ENCODE assay signal across 34 cellular contexts in the genomic region with DNA sequence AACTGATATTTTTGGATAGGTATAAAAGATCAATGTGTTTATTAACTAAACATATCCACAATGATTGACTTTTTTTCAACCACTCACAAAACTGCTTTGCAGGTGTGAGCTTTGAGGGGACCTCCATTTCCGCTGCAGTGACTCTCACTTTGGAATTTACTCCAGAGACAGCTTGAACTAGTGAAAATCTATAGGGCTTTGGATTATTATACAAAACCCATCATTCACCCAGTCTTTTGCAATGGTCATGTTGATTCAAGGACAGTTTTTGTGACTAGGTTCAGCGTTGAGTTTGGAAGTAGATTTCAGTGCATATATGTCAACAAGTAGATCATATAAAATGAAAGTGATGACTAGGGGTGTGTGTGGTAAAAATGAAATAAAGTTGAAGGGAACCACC.
"Had no signal": no experiment of that assay in that cellular context is flagged by ENCODE, and none has a peak within 500 bp of the region (broad histone marks: within the 10 kb centered on the region; RNA-seq: fewer than 3 reads in every experiment).

No MANE protein-coding gene starts in this region.

- H3K9me3 ChIP-seq: body of pancreas, breast epithelium had no signal

- H3K27ac ChIP-seq: adrenal gland, brain microvascular endothelial cell, breast epithelium, VCaP had no signal

- H3K4me3 Mint-ChIP-seq: activated B cell treated with CpG ODN at 0.5 μM for 24 hours; activated CD4-positive, alpha-beta memory T cell treated with anti-CD3 and anti-CD28 coated beads for 36 hours; activated CD4-positive, alpha-beta T cell treated with anti-CD3 and anti-CD28 coated beads, Interleukin-2, amount 10 ng/mL, durations not matched to agents 24 days and 14 days; activated CD8-positive, alpha-beta T cell treated with anti-CD3 and anti-CD28 coated beads for 36 hours; activated naive CD4-positive, alpha-beta T cell treated with anti-CD3 and anti-CD28 coated beads for 36 hours; activated naive CD8-positive, alpha-beta T cell treated with anti-CD3 and anti-CD28 coated beads for 36 hours; activated T-cell treated with anti-CD3 and anti-CD28 coated beads, Interleukin-2, amount 50 U/mL, for 4 hours; activated T-cell treated with anti-CD3 and anti-CD28 coated beads, Interleukin-2, amount 50 U/mL, for 72 hours; activated T-helper 1 cell treated with anti-CD3 and anti-CD28 coated beads, Interleukin-12 subunit alpha, Interleukin-12 subunit beta, Interleukin-2, Interleukin-4 antibody, amounts not matched to agents 30 ng/mL and 10 ng/mL and 1 ng/mL, durations not matched to agents 14 hours and 24 hours and 36 hours; activated T-helper 17 cell treated with anti-CD3 and anti-CD28 coated beads, Interleukin-2, amount 50 U/mL, for 72 hours; T-helper 2 cell treated with Interferon-gamma antibody and Interleukin-4, amounts not matched to agents 5 μg/mL and 100 μg/mL, for 36 hours had no signal

- DNase-seq: activated B cell treated with CpG ODN at 0.5 μM for 24 hours; activated CD4-positive, alpha-beta memory T cell treated with anti-CD3 and anti-CD28 coated beads for 36 hours; activated CD4-positive, alpha-beta T cell treated with anti-CD3 and anti-CD28 coated beads for 4 hours; activated CD4-positive, alpha-beta T cell treated with anti-CD3 and anti-CD28 coated beads, Interleukin-2, amount 10 ng/mL, durations not matched to agents 24 days and 14 days; activated CD4-positive, alpha-beta T cell treated with anti-CD3 and anti-CD28 coated beads, Interleukin-2, amount 50 U/mL, for 1 hour; activated CD4-positive, alpha-beta T cell treated with anti-CD3 and anti-CD28 coated beads, Interleukin-2, amount 50 U/mL, for 4 hours; activated CD4-positive, CD25-positive, alpha-beta regulatory T cell treated with anti-CD3 and anti-CD28 coated beads, Interleukin-2, amount 50 U/mL, for 72 hours; activated CD8-positive, alpha-beta memory T cell treated with anti-CD3 and anti-CD28 coated beads, Interleukin-2, amount 50 U/mL, for 4 hours; activated CD8-positive, alpha-beta T cell treated with anti-CD3 and anti-CD28 coated beads for 36 hours; activated effector memory CD4-positive, alpha-beta T cell treated with anti-CD3 and anti-CD28 coated beads, Interleukin-2, amount 50 U/mL, for 16 hours; activated gamma-delta T cell treated with Interleukin-2 at 50 U/mL for 16 hours; activated naive CD4-positive, alpha-beta T cell; activated naive CD4-positive, alpha-beta T cell treated with anti-CD3 and anti-CD28 coated beads for 36 hours; activated naive CD4-positive, alpha-beta T cell treated with anti-CD3 and anti-CD28 coated beads, Interleukin-2, amount 50 U/mL, for 16 hours; activated naive CD8-positive, alpha-beta T cell treated with anti-CD3 and anti-CD28 coated beads for 36 hours; activated T-cell treated with anti-CD3 and anti-CD28 coated beads for 4 hours; activated T-cell treated with anti-CD3 and anti-CD28 coated beads, Interleukin-2, amount 50 U/mL, for 1 hour; activated T-cell treated with anti-CD3 and anti-CD28 coated beads, Interleukin-2, amount 50 U/mL, for 4 hours; activated T-cell treated with anti-CD3 and anti-CD28 coated beads, Interleukin-2, amount 50 U/mL, for 72 hours; adrenal gland; amniotic stem cell; aorta; body of pancreas; brain microvascular endothelial cell; central memory CD4-positive, alpha-beta T cell; T-helper 2 cell; T-helper 9 cell had no signal

- H3K36me3 ChIP-seq: adrenal gland, brain microvascular endothelial cell, breast epithelium had no signal

- ATAC-seq: activated CD8-positive, alpha-beta T cell treated with anti-CD3 and anti-CD28 coated beads for 36 hours; activated naive CD4-positive, alpha-beta T cell treated with anti-CD3 and anti-CD28 coated beads, Interleukin-2, amount 50 U/mL, for 72 hours; activated T-cell treated with anti-CD3 and anti-CD28 coated beads, Interleukin-2, amount 50 U/mL, for 4 hours; activated T-cell treated with anti-CD3 and anti-CD28 coated beads, Interleukin-2, amount 50 U/mL, for 72 hours; activated T-helper 17 cell treated with anti-CD3 and anti-CD28 coated beads, Interleukin-2, amount 50 U/mL, for 72 hours; body of pancreas had no signal

- H3K4me3 ChIP-seq: adrenal gland, body of pancreas, breast epithelium had no signal

- H3K27me3 ChIP-seq: adrenal gland, body of pancreas, brain microvascular endothelial cell, breast epithelium had no signal

- H3K36me3 Mint-ChIP-seq: activated CD4-positive, alpha-beta memory T cell treated with anti-CD3 and anti-CD28 coated beads for 36 hours; activated naive CD4-positive, alpha-beta T cell treated with anti-CD3 and anti-CD28 coated beads, Interleukin-2, amount 50 U/mL, for 72 hours; activated naive CD8-positive, alpha-beta T cell treated with anti-CD3 and anti-CD28 coated beads for 36 hours had no signal

- H3K27ac Mint-ChIP-seq: activated B cell treated with CpG ODN at 0.5 μM for 24 hours; activated CD4-positive, alpha-beta memory T cell treated with anti-CD3 and anti-CD28 coated beads for 36 hours; activated CD4-positive, alpha-beta T cell treated with anti-CD3 and anti-CD28 coated beads, Interleukin-2, amount 10 ng/mL, durations not matched to agents 24 days and 14 days; activated CD8-positive, alpha-beta T cell treated with anti-CD3 and anti-CD28 coated beads for 36 hours; activated naive CD4-positive, alpha-beta T cell treated with anti-CD3 and anti-CD28 coated beads for 36 hours; activated naive CD4-positive, alpha-beta T cell treated with anti-CD3 and anti-CD28 coated beads, Interleukin-2, amount 50 U/mL, for 72 hours; activated naive CD8-positive, alpha-beta T cell treated with anti-CD3 and anti-CD28 coated beads for 36 hours; activated T-helper 1 cell treated with anti-CD3 and anti-CD28 coated beads, Interleukin-12 subunit alpha, Interleukin-12 subunit beta, Interleukin-2, Interleukin-4 antibody, amounts not matched to agents 30 ng/mL and 10 ng/mL and 1 ng/mL, durations not matched to agents 14 hours and 24 hours and 36 hours; activated T-helper 17 cell treated with anti-CD3 and anti-CD28 coated beads, Interleukin-2, amount 50 U/mL, for 72 hours; T-helper 2 cell treated with Interferon-gamma antibody and Interleukin-4, amounts not matched to agents 5 μg/mL and 100 μg/mL, for 36 hours had no signal

- H3K27me3 Mint-ChIP-seq: activated B cell treated with CpG ODN at 0.5 μM for 24 hours; activated CD4-positive, alpha-beta memory T cell treated with anti-CD3 and anti-CD28 coated beads for 36 hours; activated CD4-positive, alpha-beta T cell treated with anti-CD3 and anti-CD28 coated beads, Interleukin-2, amount 10 ng/mL, durations not matched to agents 24 days and 14 days; activated CD8-positive, alpha-beta T cell treated with anti-CD3 and anti-CD28 coated beads for 36 hours; activated naive CD8-positive, alpha-beta T cell treated with anti-CD3 and anti-CD28 coated beads for 36 hours; activated T-helper 17 cell treated with anti-CD3 and anti-CD28 coated beads, Interleukin-2, amount 50 U/mL, for 72 hours had no signal

- FAIRE-seq: astrocyte had no signal

- H3K4me1 Mint-ChIP-seq: activated B cell treated with CpG ODN at 0.5 μM for 24 hours; activated T-helper 17 cell treated with anti-CD3 and anti-CD28 coated beads, Interleukin-2, amount 50 U/mL, for 72 hours had no signal

- H3K9me3 Mint-ChIP-seq: activated B cell treated with CpG ODN at 0.5 μM for 24 hours; activated CD4-positive, alpha-beta memory T cell treated with anti-CD3 and anti-CD28 coated beads for 36 hours; activated CD4-positive, alpha-beta T cell treated with anti-CD3 and anti-CD28 coated beads, Interleukin-2, amount 10 ng/mL, durations not matched to agents 24 days and 14 days; activated CD8-positive, alpha-beta T cell treated with anti-CD3 and anti-CD28 coated beads for 36 hours; activated naive CD4-positive, alpha-beta T cell treated with anti-CD3 and anti-CD28 coated beads for 36 hours; activated naive CD4-positive, alpha-beta T cell treated with anti-CD3 and anti-CD28 coated beads, Interleukin-2, amount 50 U/mL, for 72 hours; activated naive CD8-positive, alpha-beta T cell treated with anti-CD3 and anti-CD28 coated beads for 36 hours; activated T-cell treated with anti-CD3 and anti-CD28 coated beads, Interleukin-2, amount 50 U/mL, for 4 hours; activated T-cell treated with anti-CD3 and anti-CD28 coated beads, Interleukin-2, amount 50 U/mL, for 72 hours; activated T-helper 1 cell treated with anti-CD3 and anti-CD28 coated beads, Interleukin-12 subunit alpha, Interleukin-12 subunit beta, Interleukin-2, Interleukin-4 antibody, amounts not matched to agents 30 ng/mL and 10 ng/mL and 1 ng/mL, durations not matched to agents 14 hours and 24 hours and 36 hours; activated T-helper 17 cell treated with anti-CD3 and anti-CD28 coated beads, Interleukin-2, amount 50 U/mL, for 72 hours; T-helper 2 cell treated with Interferon-gamma antibody and Interleukin-4, amounts not matched to agents 5 μg/mL and 100 μg/mL, for 36 hours had no signal
